ENCODE assay signal across 9 cellular contexts in genomic region chr14:22391908-22392307, GRCh38.
DNase-seq lines count a peak whose midpoint lies in the region; ATAC-seq, FAIRE-seq and TF ChIP-seq lines count a peak whose summit lies in the region.
"Had no signal": no experiment of that assay in that cellular context is flagged by ENCODE, and none has a peak within 500 bp of the region (broad histone marks: within the 10 kb centered on the region; RNA-seq: fewer than 3 reads in every experiment).

No MANE protein-coding gene starts in this region.

- H3K27me3 ChIP-seq in GM23338 (ENCODE audit: insufficient read depth) (no peaks in the 10 kb centered on the region), breast epithelium (no peaks in the 10 kb centered on the region), keratinocyte (ENCODE audit: control insufficient read depth, extremely low read depth, insufficient read depth, low read length) (no peaks in the 10 kb centered on the region), stomach (no peaks in the 10 kb centered on the region)

- H3K4me2 ChIP-seq in GM23338 (no peak overlapping the region), keratinocyte (ENCODE audit: control insufficient read depth, extremely low read depth, insufficient read depth, low read depth, low read length) (no peak overlapping the region)

- H3K79me2 ChIP-seq in GM23338 (replicated peaks; ENCODE audit: insufficient read depth) = no peaks in the 10 kb centered on the region
- no peaks in the 10 kb centered on the region for H3K79me2 ChIP-seq in keratinocyte (ENCODE audit: control insufficient read depth, insufficient read depth, low read length)

- TF ChIP-seq CTCF in GM23338 (conservative IDR thresholded peaks at IDR 0.05; ENCODE audit: low read depth in 2 of 2) = peak; percentile 78 to 84
- TF ChIP-seq CTCF in breast epithelium (IDR thresholded peaks at IDR 0.05) = peak; percentile 16 to 72 (median 70)
- TF ChIP-seq CTCF in keratinocyte (optimal IDR thresholded peaks at IDR 0.05 in 1 of 3, IDR thresholded peaks at IDR 0.05 in 1 of 3, conservative IDR thresholded peaks at IDR 0.05 in 1 of 3; ENCODE audit: extremely low read depth in 1 of 3, insufficient read depth in 2 of 3, low read length in 3 of 3) = peak; percentile 59 to 85 (median 76)
- TF ChIP-seq CTCF in stomach (IDR thresholded peaks at IDR 0.05) = peak in 5 of 7 experiments; percentile 46 to 88 (median 61)

- H3K36me3 Mint-ChIP-seq in GM23338 (ENCODE audit: low read depth) = no peaks in the 10 kb centered on the region

- peak overlapping the region; percentile 14 for H2AFZ ChIP-seq in GM23338
- H2AFZ ChIP-seq in keratinocyte (ENCODE audit: control insufficient read depth, low read length) = no peak overlapping the region

- no peak overlapping the region for H3K27ac Mint-ChIP-seq in GM23338

- H3K4me3 Mint-ChIP-seq in GM23338 = no peak overlapping the region

- no peak for TF ChIP-seq EP300 in stomach (IDR thresholded peaks at IDR 0.05)

- no peaks in the 10 kb centered on the region for H3K9me1 ChIP-seq in keratinocyte (ENCODE audit: control insufficient read depth, extremely low read depth, insufficient read depth, low read length)

- H3K4me1 Mint-ChIP-seq in GM23338 = no peaks in the 10 kb centered on the region; the same call in 2 of the 3 replicates

- H3K27me3 Mint-ChIP-seq in GM23338 (ENCODE audit: insufficient read depth, low read depth, poor library complexity) = peaks cover 2% of the 10 kb centered on the region

- peak; percentile 57 for FAIRE-seq in keratinocyte (lab: Jason Lieb, UNC)

- TF ChIP-seq POLR2A in breast epithelium (IDR thresholded peaks at IDR 0.05) (no peak), stomach (IDR thresholded peaks at IDR 0.05) (no peak)

- H3K9me2 ChIP-seq in GM23338 (ENCODE audit: insufficient read depth) = no peaks in the 10 kb centered on the region

- 28 to 44% (median 32%) methylated on average over 6 of the region's 6 CpGs for WGBS in stomach, 5 donors

- intact Hi-C loops in breast epithelium (cut with DNase I; ENCODE audit: low total_unique reads) = no loop called here
- intact Hi-C loops in stomach (cut with DNase I; ENCODE audit: low total_unique reads) = loop anchor here (5.0 kb wide), 1 partner anchor 80 kb away; no protein-coding TSS in a partner anchor

- no peaks in the 10 kb centered on the region for H3K9me3 ChIP-seq in breast epithelium
- no peaks in the 10 kb centered on the region for H3K9me3 ChIP-seq in keratinocyte (ENCODE audit: control insufficient read depth, low read depth, low read length)
- H3K9me3 ChIP-seq in stomach = no peaks in the 10 kb centered on the region

- H3K27ac ChIP-seq in GM23338 (ENCODE audit: low read depth) (no peak overlapping the region), breast epithelium (no peak overlapping the region), keratinocyte (ENCODE audit: control insufficient read depth, insufficient read depth, low read length) (no peak overlapping the region), stomach (peak overlapping the region in 1 of 5 donors; percentile 47)

- no peak overlapping the region for H3K9ac ChIP-seq in keratinocyte (ENCODE audit: control insufficient read depth, extremely low read depth, insufficient read depth, low read length)

- no peaks in the 10 kb centered on the region for H3K9me3 Mint-ChIP-seq in GM23338
- H3K9me3 Mint-ChIP-seq: IgD-negative memory B cell had no signal

- peak; percentile 93 for ATAC-seq in GM23338
- ATAC-seq in activated CD4-positive, CD25-positive, alpha-beta regulatory T cell treated with anti-CD3 and anti-CD28 coated beads, Interleukin-2, amount 50 U/mL, for 24 hours = no peak

- H3K36me3 ChIP-seq in GM23338 (ENCODE audit: insufficient read depth) (no peaks in the 10 kb centered on the region), breast epithelium (no peaks in the 10 kb centered on the region), keratinocyte (ENCODE audit: control insufficient read depth in 2 of 2, extremely low read depth in 1 of 2, insufficient read depth in 2 of 2, low read length in 2 of 2) (no peaks in the 10 kb centered on the region), stomach (no peaks in the 10 kb centered on the region)

- H4K20me1 ChIP-seq in GM23338 (replicated peaks; ENCODE audit: insufficient read depth) = no peaks in the 10 kb centered on the region
- H4K20me1 ChIP-seq in keratinocyte (ENCODE audit: control insufficient read depth, extremely low read depth, insufficient read depth, low read length) = no peaks in the 10 kb centered on the region

- dilution Hi-C loops in keratinocyte (cut with MboI; ENCODE audit: extremely low pct_ligation_motif_present, low sequenced_read_pairs) = no loop called here

- no peaks in the 10 kb centered on the region for H3F3A ChIP-seq in GM23338 (replicated peaks; ENCODE audit: low read depth)

- DNase-seq in COLO668 (lab: John Stamatoyannopoulos, UW; ENCODE audit: unreplicated experiment) = peak; percentile 62
- peak; percentile 84 for DNase-seq in GM23338 (ENCODE audit: low spot score)
- DNase-seq in NCI-H524 (lab: John Stamatoyannopoulos, UW) = peak; percentile 78 to 95
- peak in 1 of 2 donors; percentile 39 for DNase-seq in breast epithelium (ENCODE audit: low spot score in 2 of 2)
- no peak for DNase-seq in keratinocyte (ENCODE audit: low read depth, low spot score)
- DNase-seq in stomach = peak; percentile 74
- DNase-seq in stimulated activated CD4-positive, alpha-beta T cell treated with anti-CD3 and anti-CD28 coated beads, Interleukin-1b, Interleukin-23, amount 100 ng/mL, for 48 hours = no peak

- H3K4me1 ChIP-seq in GM23338 (ENCODE audit: insufficient read depth) = no peaks in the 10 kb centered on the region
- H3K4me1 ChIP-seq in breast epithelium = no peaks in the 10 kb centered on the region
- peaks cover 22% of the 10 kb centered on the region for H3K4me1 ChIP-seq in keratinocyte (ENCODE audit: control insufficient read depth, extremely low read depth, insufficient read depth, low read length)
- peaks cover 0 to 20% (median 4%) of the 10 kb centered on the region in 4 donors for H3K4me1 ChIP-seq in stomach

- H3K4me3 ChIP-seq in GM23338 (no peak overlapping the region), breast epithelium (no peak overlapping the region), keratinocyte (ENCODE audit: control insufficient read depth in 2 of 3, extremely low read depth in 1 of 3, insufficient read depth in 2 of 3, low read depth in 1 of 3, low read length in 3 of 3) (no peak overlapping the region), stomach (no peak overlapping the region)

TF ChIP-seq in GM23338, 12 proteins besides CTCF, POLR2A, EP300 and RAD21 (continues in another document):
- TF ChIP-seq CREB1 (CRISPR knock-in tag; IDR thresholded peaks at IDR 0.05; ENCODE audit: low read depth) = no peak
- TF ChIP-seq, protein P1, sequence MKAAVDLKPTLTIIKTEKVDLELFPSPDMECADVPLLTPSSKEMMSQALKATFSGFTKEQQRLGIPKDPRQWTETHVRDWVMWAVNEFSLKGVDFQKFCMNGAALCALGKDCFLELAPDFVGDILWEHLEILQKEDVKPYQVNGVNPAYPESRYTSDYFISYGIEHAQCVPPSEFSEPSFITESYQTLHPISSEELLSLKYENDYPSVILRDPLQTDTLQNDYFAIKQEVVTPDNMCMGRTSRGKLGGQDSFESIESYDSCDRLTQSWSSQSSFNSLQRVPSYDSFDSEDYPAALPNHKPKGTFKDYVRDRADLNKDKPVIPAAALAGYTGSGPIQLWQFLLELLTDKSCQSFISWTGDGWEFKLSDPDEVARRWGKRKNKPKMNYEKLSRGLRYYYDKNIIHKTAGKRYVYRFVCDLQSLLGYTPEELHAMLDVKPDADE (IDR thresholded peaks at IDR 0.05) = no peak
- TF ChIP-seq JUNB (IDR thresholded peaks at IDR 0.05; ENCODE audit: unreplicated experiment) = no peak

Comparison
In these comparisons a context has a peak if more than half of its experiments do, and no peak if none do; other contexts are left out.
1. DNase-seq: peak in COLO668 (single experiment), GM23338 (single experiment), NCI-H524 (2 of 2) and stomach (single experiment); none in keratinocyte (single experiment) and stimulated activated CD4-positive, alpha-beta T cell treated with anti-CD3 and anti-CD28 coated beads, Interleukin-1b, Interleukin-23, amount 100 ng/mL, for 48 hours (single experiment).
2. Peak in every context shown above with its lines, with median percentiles within 50 percentile points of each other: CTCF ChIP-seq.